8 cellular contexts compared by ENCODE assay signal in genomic region chr3:72738752-72739520, GRCh38.
DNase-seq lines count a peak whose midpoint lies in the region; ATAC-seq and TF ChIP-seq lines count a peak whose summit lies in the region.

No MANE protein-coding gene starts in this region.

- WGBS in GM23248 (ENCODE audit: low coverage in 1 of 2, low lambda C conversion rate in 2 of 2, missing lambda C conversion rate in 2 of 2), 2 experiments = 22 to 23% methylated on average over 45 to 50 of the region's 53 CpGs

- peaks cover 0 to 10% (median 4%) of the 10 kb centered on the region in 11 donors for H3K9me3 Mint-ChIP-seq in naive thymus-derived CD4-positive, alpha-beta T cell

- H3K4me2 ChIP-seq in GM23248 (ENCODE audit: unreplicated experiment) = no peak overlapping the region

- intact Hi-C loops in naive thymus-derived CD4-positive, alpha-beta T cell (cut with micrococcal nuclease) = loop anchor here (1.0 to 5.0 kb wide), 5 partner anchors 9 to 292 kb away; partner anchors contain the start of gene RYBP (in 1 of the 2)

- peaks cover 0 to 3% (median 0%) of the 10 kb centered on the region in 5 donors for H3K27me3 Mint-ChIP-seq in naive thymus-derived CD4-positive, alpha-beta T cell

- H3K36me3 ChIP-seq in GM23248 (ENCODE audit: low read depth) = no peaks in the 10 kb centered on the region
- H3K36me3 ChIP-seq in naive thymus-derived CD4-positive, alpha-beta T cell (ENCODE audit: control insufficient read depth in 2 of 3, insufficient read depth in 3 of 3, low read length in 3 of 3) = no peaks in the 10 kb centered on the region

- H3K9me2 ChIP-seq in GM23248 (ENCODE audit: insufficient read depth) = no peaks in the 10 kb centered on the region

- TF ChIP-seq CTCF in AG10803 (conservative IDR thresholded peaks at IDR 0.05; ENCODE audit: low read length) = no peak
- TF ChIP-seq CTCF in epithelial cell of proximal tubule (conservative IDR thresholded peaks at IDR 0.05; ENCODE audit: low read depth, low read length) = no peak

- H3K79me2 ChIP-seq in GM23248 (ENCODE audit: insufficient read depth) = no peaks in the 10 kb centered on the region

- H2AFZ ChIP-seq in GM23248 = 0 out of 2 replicates have a peak overlapping the region, but pooled peaks have one; percentile 37

- POLR2A ChIA-PET in naive thymus-derived CD4-positive, alpha-beta T cell (lab: Charles Lee) = interaction anchor here (0.7 to 10.4 kb wide), 22 partner anchors 13 to 1300 kb away, joined by 3 to 226 read pairs (median 5); partner anchors contain the start of gene SHQ1

- no peaks in the 10 kb centered on the region for H3F3A ChIP-seq in GM23248 (ENCODE audit: insufficient read depth)

- in situ Hi-C loops in GM23248 (cut with MboI) = no loop called here

- CTCF ChIA-PET in naive thymus-derived CD4-positive, alpha-beta T cell (lab: Charles Lee) = interaction anchor here (0.5 to 3.9 kb wide), 17 partner anchors 9 to 112 kb away, joined by 3 to 31 read pairs (median 4); no protein-coding TSS in a partner anchor

- DNase-seq in AG10803 (ENCODE audit: low read depth) = peak; percentile 6
- DNase-seq in GM23248 = peak; percentile 50
- DNase-seq in NCI-H69 (lab: John Stamatoyannopoulos, UW) = peak; percentile 91
- peak; percentile 81 for DNase-seq in activated T-cell treated with anti-CD3 and anti-CD28 coated beads, Interleukin-2, amount 50 U/mL, for 1 hour
- no peak for DNase-seq in epithelial cell of proximal tubule (ENCODE audit: low read depth)
- DNase-seq in naive thymus-derived CD4-positive, alpha-beta T cell = peak; percentile 68 to 84 (median 76)
- DNase-seq in stimulated activated CD8-positive, alpha-beta memory T cell treated with anti-CD3 and anti-CD28 coated beads, Interleukin-7, amount 100 ng/mL, for 4 hours (ENCODE audit: low read depth in 2 of 2) = peak; percentile 28 to 56
- DNase-seq in HT-29 (ENCODE audit: low spot score) = no peak

- peak; percentile 93 for ATAC-seq in naive thymus-derived CD4-positive, alpha-beta T cell

- no peaks in the 10 kb centered on the region for H3K4me1 ChIP-seq in GM23248 (ENCODE audit: insufficient read depth)
- H3K4me1 ChIP-seq in naive thymus-derived CD4-positive, alpha-beta T cell (ENCODE audit: control insufficient read depth in 2 of 2, insufficient read depth in 2 of 2, low read length in 2 of 2) = peaks cover 4 to 21% of the 10 kb centered on the region in 2 donors

- no peaks in the 10 kb centered on the region for H4K20me1 ChIP-seq in GM23248 (ENCODE audit: insufficient read depth)

- H3K36me3 Mint-ChIP-seq in naive thymus-derived CD4-positive, alpha-beta T cell = peaks cover 0 to 12% (median 4%) of the 10 kb centered on the region in 5 donors

- H3K27ac ChIP-seq in GM23248 = no peak overlapping the region
- H3K27ac ChIP-seq in naive thymus-derived CD4-positive, alpha-beta T cell (ENCODE audit: low read depth, low read length) = peak overlapping the region; percentile 81

- peaks cover 15 to 35% (median 32%) of the 10 kb centered on the region in 7 donors for H3K4me1 Mint-ChIP-seq in naive thymus-derived CD4-positive, alpha-beta T cell

- no peak overlapping the region for H3K9ac ChIP-seq in GM23248

- H3K27ac Mint-ChIP-seq in naive thymus-derived CD4-positive, alpha-beta T cell = peak overlapping the region; percentile 89 to 99 (median 97)

- H3K9me3 ChIP-seq in GM23248 (ENCODE audit: low read depth) = no peaks in the 10 kb centered on the region
- peaks cover 0 to 8% (median 0%) of the 10 kb centered on the region in 3 experiments for H3K9me3 ChIP-seq in naive thymus-derived CD4-positive, alpha-beta T cell (ENCODE audit: control insufficient read depth in 2 of 3, low read length in 3 of 3)

- H3K27me3 ChIP-seq in GM23248 (replicated peaks; ENCODE audit: insufficient read depth) = no peaks in the 10 kb centered on the region
- H3K27me3 ChIP-seq in naive thymus-derived CD4-positive, alpha-beta T cell (ENCODE audit: control insufficient read depth in 2 of 2, insufficient read depth in 2 of 2, low read length in 2 of 2) = no peaks in the 10 kb centered on the region

- H3K4me3 ChIP-seq in AG10803 (ENCODE audit: low read length) = peak overlapping the region; percentile 31
- no peak overlapping the region for H3K4me3 ChIP-seq in GM23248
- H3K4me3 ChIP-seq in epithelial cell of proximal tubule (ENCODE audit: low read depth, low read length) = peak overlapping the region; percentile 53
- peak overlapping the region; percentile 80 for H3K4me3 ChIP-seq in naive thymus-derived CD4-positive, alpha-beta T cell (ENCODE audit: low read length)

- H3K4me3 Mint-ChIP-seq in naive thymus-derived CD4-positive, alpha-beta T cell = peak overlapping the region; percentile 81 to 96 (median 94)

Comparison
In these comparisons a context has a peak if more than half of its experiments do, and no peak if none do; other contexts are left out.
1. DNase-seq: peak in AG10803 (single experiment), GM23248 (single experiment), NCI-H69 (single experiment), activated T-cell treated with anti-CD3 and anti-CD28 coated beads, Interleukin-2, amount 50 U/mL, for 1 hour (single experiment), naive thymus-derived CD4-positive, alpha-beta T cell (9 of 9) and stimulated activated CD8-positive, alpha-beta memory T cell treated with anti-CD3 and anti-CD28 coated beads, Interleukin-7, amount 100 ng/mL, for 4 hours (2 of 2); none in epithelial cell of proximal tubule (single experiment) and HT-29 (single experiment).